In genomic region chr5:78109891-78110324, GRCh38 we compare ENCODE assay signal across 13 cellular contexts.
DNase-seq lines count a peak whose midpoint lies in the region; ATAC-seq, FAIRE-seq and TF ChIP-seq lines count a peak whose summit lies in the region.
"Had no signal": no experiment of that assay in that cellular context is flagged by ENCODE, and none has a peak within 500 bp of the region (broad histone marks: within the 10 kb centered on the region; RNA-seq: fewer than 3 reads in every experiment).

No MANE protein-coding gene starts in this region.

- no peak overlapping the region for H3K4me3 ChIP-seq in HepG2 (replicated peaks in 1 of 3; ENCODE audit: insufficient read depth in 1 of 3, low read depth in 2 of 3, low read length in 3 of 3)
- H3K4me3 ChIP-seq: gastrocnemius medialis had no signal

- no peak overlapping the region for H2AFZ ChIP-seq in HepG2 (ENCODE audit: low read length)

- H3K27me3 Mint-ChIP-seq in activated naive CD4-positive, alpha-beta T cell treated with anti-CD3 and anti-CD28 coated beads for 36 hours (ENCODE audit: low read depth) = no peaks in the 10 kb centered on the region
- H3K27me3 Mint-ChIP-seq: activated CD4-positive, alpha-beta T cell treated with anti-CD3 and anti-CD28 coated beads, Interleukin-2, amount 10 ng/mL, durations not matched to agents 24 days and 14 days had no signal

- H3K4me3 Mint-ChIP-seq in activated naive CD4-positive, alpha-beta T cell treated with anti-CD3 and anti-CD28 coated beads for 36 hours = no peak overlapping the region
- H3K4me3 Mint-ChIP-seq: activated CD4-positive, alpha-beta T cell treated with anti-CD3 and anti-CD28 coated beads, Interleukin-2, amount 10 ng/mL, durations not matched to agents 24 days and 14 days had no signal

- H3K36me3 ChIP-seq in HepG2 (replicated peaks in 1 of 2; ENCODE audit: control insufficient read depth in 1 of 2, insufficient read depth in 2 of 2, low read length in 2 of 2) = peaks cover 6 to 18% of the 10 kb centered on the region in 2 experiments

- no peaks in the 10 kb centered on the region for H3K4me1 Mint-ChIP-seq in activated naive CD4-positive, alpha-beta T cell treated with anti-CD3 and anti-CD28 coated beads for 36 hours (ENCODE audit: low read depth)

- CTCF ChIA-PET in activated naive CD4-positive, alpha-beta T cell treated with anti-CD3 and anti-CD28 coated beads for 36 hours (lab: Charles Lee) = no interaction called here
- CTCF ChIA-PET in HepG2 (lab: Yijun Ruan, JAX; ENCODE audit: low intra/inter-chr PET ratio, low total read pairs) = no interaction called here

- no peaks in the 10 kb centered on the region for H3K4me1 ChIP-seq in HepG2 (ENCODE audit: insufficient read depth, low read length)
- H3K4me1 ChIP-seq: gastrocnemius medialis had no signal

- H3K27me3 ChIP-seq in HepG2 (ENCODE audit: control insufficient read depth in 1 of 2, insufficient read depth in 2 of 2, low read length in 2 of 2) = no peaks in the 10 kb centered on the region
- H3K27me3 ChIP-seq: gastrocnemius medialis had no signal

- no peaks in the 10 kb centered on the region for H3K9me3 ChIP-seq in HepG2 (ENCODE audit: low read length)
- H3K9me3 ChIP-seq: gastrocnemius medialis had no signal

- H3K27ac Mint-ChIP-seq in activated naive CD4-positive, alpha-beta T cell treated with anti-CD3 and anti-CD28 coated beads for 36 hours = no peak overlapping the region
- H3K27ac Mint-ChIP-seq: activated CD4-positive, alpha-beta T cell treated with anti-CD3 and anti-CD28 coated beads, Interleukin-2, amount 10 ng/mL, durations not matched to agents 24 days and 14 days had no signal

- in situ Hi-C loops in HepG2 (cut with HindIII; ENCODE audit: extremely low pct_ligation_motif_present, low pct_unique_long_range_greater_than_20kb) = no loop called here

- no peak overlapping the region for H3K9ac ChIP-seq in HepG2 (ENCODE audit: insufficient read depth, low read depth, low read length)

- 98% methylated on average over 3 of the region's 3 CpGs for WGBS in HepG2 (ENCODE audit: low lambda C conversion rate)

- H3K4me2 ChIP-seq in HepG2 (ENCODE audit: low read depth, low read length) = no peak overlapping the region

- H3K36me3 Mint-ChIP-seq in activated naive CD4-positive, alpha-beta T cell treated with anti-CD3 and anti-CD28 coated beads for 36 hours (ENCODE audit: low read depth) = peaks cover 26% of the 10 kb centered on the region

- no peak for TF ChIP-seq CTCF in HepG2 (CRISPR knock-in tag; IDR thresholded peaks at IDR 0.05)

- no TSS peak for BruUV-seq in HepG2 (replicated peaks; lab: Mats Ljungman, UMichigan)

- H3K9me3 Mint-ChIP-seq in activated naive CD4-positive, alpha-beta T cell treated with anti-CD3 and anti-CD28 coated beads for 36 hours = no peaks in the 10 kb centered on the region
- H3K9me3 Mint-ChIP-seq: activated CD4-positive, alpha-beta T cell treated with anti-CD3 and anti-CD28 coated beads, Interleukin-2, amount 10 ng/mL, durations not matched to agents 24 days and 14 days had no signal

- peak; percentile 58 for ATAC-seq in GM19467 (IDR thresholded peaks at IDR 0.05; ENCODE audit: unreplicated experiment)
- ATAC-seq in HG02970 (IDR thresholded peaks at IDR 0.05; ENCODE audit: low FRiP score, unreplicated experiment) = peak; percentile 49
- no peak for ATAC-seq in HepG2
- ATAC-seq: gastrocnemius medialis had no signal

- FAIRE-seq in GM12891 (lab: Jason Lieb, UNC) (peak; percentile 82), HepG2 (lab: Jason Lieb, UNC) (no peak)

- H3K79me2 ChIP-seq in HepG2 (ENCODE audit: insufficient read depth, low read length) = no peaks in the 10 kb centered on the region

- DNase-seq in GM12891 (ENCODE audit: insufficient read length, low spot score) = no peak
- DNase-seq in NOMO-1 treated with dmso at 0.1 percent for 144 hours (lab: John Stamatoyannopoulos, UW; ENCODE audit: unreplicated experiment) = peak; percentile 30
- no peak for DNase-seq in occipital lobe (lab: John Stamatoyannopoulos, UW)
- no peak for DNase-seq in activated naive CD4-positive, alpha-beta T cell treated with anti-CD3 and anti-CD28 coated beads for 36 hours
- DNase-seq in SHP77 treated with DMSO at 0.1 percent for 48 hours (lab: John Stamatoyannopoulos, UW) = no peak
- DNase-seq in HepG2 (ENCODE audit: low spot score) = no peak
- DNase-seq: activated CD4-positive, alpha-beta T cell treated with anti-CD3 and anti-CD28 coated beads, Interleukin-2, amount 10 ng/mL, durations not matched to agents 24 days and 14 days; gastrocnemius medialis; HCEC 1CT; T-helper 2 cell had no signal

- no peak for TF ChIP-seq POLR2A in GM12891 (IDR thresholded peaks at IDR 0.05; ENCODE audit: low read depth, low read length)
- TF ChIP-seq POLR2A in HepG2 (IDR thresholded peaks at IDR 0.05; ENCODE audit: insufficient read depth in 1 of 2, low read depth in 2 of 2, low read length in 2 of 2) = no peak

- intact Hi-C loops in activated naive CD4-positive, alpha-beta T cell treated with anti-CD3 and anti-CD28 coated beads for 36 hours (cut with micrococcal nuclease) = no loop called here
- intact Hi-C loops in HepG2 (cut with micrococcal nuclease; ENCODE audit: unreplicated experiment) = no loop called here

- TF ChIP-seq RAD21 in HepG2 (CRISPR knock-in tag; IDR thresholded peaks at IDR 0.05) = no peak

- TF ChIP-seq EP300 in HepG2 (IDR thresholded peaks at IDR 0.05; ENCODE audit: low read depth in 2 of 2, low read length in 2 of 2) (no peak), HepG2 (CRISPR knock-in tag; IDR thresholded peaks at IDR 0.05; ENCODE audit: borderline replicate concordance) (no peak)

- H4K20me1 ChIP-seq in HepG2 (ENCODE audit: insufficient read depth, low read length) = no peaks in the 10 kb centered on the region

- POLR2A ChIA-PET in HepG2 (lab: Yijun Ruan, JAX) = no interaction called here

- no peak overlapping the region for H3K27ac ChIP-seq in HepG2 (ENCODE audit: extremely low read length, insufficient read depth, low read length)
- H3K27ac ChIP-seq: gastrocnemius medialis, HL-60 had no signal

TF ChIP-seq in GM12891, 5 proteins besides CTCF, POLR2A, EP300 and RAD21:
- TF ChIP-seq POU2F2 (IDR thresholded peaks at IDR 0.05; ENCODE audit: low read depth, low read length) = no peak
- TF ChIP-seq SPI1 (IDR thresholded peaks at IDR 0.05; ENCODE audit: low read depth, low read length) = peak; percentile 97

TF ChIP-seq in HepG2, 621 proteins besides CTCF, POLR2A, EP300 and RAD21:
- TF ChIP-seq ZNF496 (CRISPR knock-in tag; IDR thresholded peaks at IDR 0.05; ENCODE audit: insufficient replicate concordance) = no peak
- no peak for TF ChIP-seq MAZ (IDR thresholded peaks at IDR 0.05; ENCODE audit: borderline replicate concordance, low read depth, low read length)
- TF ChIP-seq MAZ (CRISPR knock-in tag; IDR thresholded peaks at IDR 0.05; ENCODE audit: low read depth) = no peak
- no peak for TF ChIP-seq TAF15 (IDR thresholded peaks at IDR 0.05; ENCODE audit: low read depth, low read length, poor library complexity, severe bottlenecking)
- TF ChIP-seq PHF5A (CRISPR knock-in tag; IDR thresholded peaks at IDR 0.05; ENCODE audit: low read depth, unreplicated experiment) = no peak
- no peak for TF ChIP-seq ZNF224 (CRISPR knock-in tag; IDR thresholded peaks at IDR 0.05)
- no peak for TF ChIP-seq ETV6 (CRISPR knock-in tag; conservative IDR thresholded peaks at IDR 0.05)
- no peak for TF ChIP-seq ISX (CRISPR knock-in tag; conservative IDR thresholded peaks at IDR 0.05)
- TF ChIP-seq ZNF256 (CRISPR knock-in tag; conservative IDR thresholded peaks at IDR 0.05) = no peak
TF ChIP-seq in HepG2: peak in this region for 0.
